Comparison of ENCODE assay signal across 15 cellular contexts in the genomic region with DNA sequence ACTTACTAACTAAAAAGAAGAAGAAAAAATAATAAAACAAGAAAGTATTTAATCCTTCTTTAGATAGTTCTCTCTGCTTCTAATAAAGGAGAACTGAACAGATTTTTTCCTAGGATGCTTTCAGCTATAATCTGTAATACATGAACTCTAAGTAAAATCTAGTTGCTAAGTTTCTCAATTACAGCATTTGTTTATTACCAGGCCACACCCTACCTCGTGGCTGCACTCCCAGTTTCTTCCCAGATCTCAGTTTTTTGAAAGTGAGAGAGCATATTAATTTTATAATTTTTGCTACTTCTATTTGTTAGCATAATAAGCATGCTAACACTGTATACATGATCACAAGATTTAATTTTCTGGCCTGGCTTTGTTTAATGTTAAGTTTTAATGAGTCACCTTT.
"Had no signal": no experiment of that assay in that cellular context is flagged by ENCODE, and none has a peak within 500 bp of the region (broad histone marks: within the 10 kb centered on the region; RNA-seq: fewer than 3 reads in every experiment).

No MANE protein-coding gene starts in this region.

- H3K4me3 Mint-ChIP-seq: activated CD4-positive, alpha-beta memory T cell treated with anti-CD3 and anti-CD28 coated beads, Interleukin-2, amount 10 ng/mL, durations not matched to agents 7 days and 5 days; activated naive CD4-positive, alpha-beta T cell treated with anti-CD3 and anti-CD28 coated beads, Interleukin-2, amount 10 ng/mL, durations not matched to agents 7 days and 5 days; activated T-cell treated with anti-CD3 and anti-CD28 coated beads, Interleukin-2, amount 50 U/mL, for 24 hours; nephron progenitor cell; stimulated activated effector memory CD8-positive, alpha-beta T cell treated with anti-CD3 and anti-CD28 coated beads, Interleukin-12 subunit alpha, Interleukin-12 subunit beta, amount 100 ng/mL, for 72 hours had no signal

- H3K4me1 Mint-ChIP-seq: activated naive CD4-positive, alpha-beta T cell treated with anti-CD3 and anti-CD28 coated beads, Interleukin-2, amount 10 ng/mL, durations not matched to agents 7 days and 5 days had no signal

- ATAC-seq: SK-N-SH treated with all-trans-retinoic acid at 6 μM for 48 hours; stimulated activated effector memory CD8-positive, alpha-beta T cell treated with anti-CD3 and anti-CD28 coated beads, Interleukin-12 subunit alpha, Interleukin-12 subunit beta, amount 100 ng/mL, for 72 hours had no signal

- H3K27me3 ChIP-seq: tibial artery, vagina had no signal

- H3K9me3 Mint-ChIP-seq: activated CD4-positive, alpha-beta memory T cell treated with anti-CD3 and anti-CD28 coated beads, Interleukin-2, amount 10 ng/mL, durations not matched to agents 7 days and 5 days; activated naive CD4-positive, alpha-beta T cell treated with anti-CD3 and anti-CD28 coated beads, Interleukin-2, amount 10 ng/mL, durations not matched to agents 7 days and 5 days; activated T-cell treated with anti-CD3 and anti-CD28 coated beads, Interleukin-2, amount 50 U/mL, for 24 hours; nephron progenitor cell; stimulated activated effector memory CD8-positive, alpha-beta T cell treated with anti-CD3 and anti-CD28 coated beads, Interleukin-12 subunit alpha, Interleukin-12 subunit beta, amount 100 ng/mL, for 72 hours had no signal

- H3K27me3 Mint-ChIP-seq: activated CD4-positive, alpha-beta memory T cell treated with anti-CD3 and anti-CD28 coated beads, Interleukin-2, amount 10 ng/mL, durations not matched to agents 7 days and 5 days; activated naive CD4-positive, alpha-beta T cell treated with anti-CD3 and anti-CD28 coated beads, Interleukin-2, amount 10 ng/mL, durations not matched to agents 7 days and 5 days had no signal

- H3K4me3 ChIP-seq: prostate gland, tibial artery, vagina had no signal

- H3K4me1 ChIP-seq: prostate gland, tibial artery had no signal

- H3K27ac Mint-ChIP-seq: activated CD4-positive, alpha-beta memory T cell treated with anti-CD3 and anti-CD28 coated beads, Interleukin-2, amount 10 ng/mL, durations not matched to agents 7 days and 5 days; activated naive CD4-positive, alpha-beta T cell treated with anti-CD3 and anti-CD28 coated beads, Interleukin-2, amount 10 ng/mL, durations not matched to agents 7 days and 5 days; activated T-cell treated with anti-CD3 and anti-CD28 coated beads, Interleukin-2, amount 50 U/mL, for 24 hours; nephron progenitor cell; stimulated activated effector memory CD8-positive, alpha-beta T cell treated with anti-CD3 and anti-CD28 coated beads, Interleukin-12 subunit alpha, Interleukin-12 subunit beta, amount 100 ng/mL, for 72 hours had no signal

- DNase-seq: activated CD4-positive, alpha-beta memory T cell treated with anti-CD3 and anti-CD28 coated beads, Interleukin-2, amount 10 ng/mL, durations not matched to agents 7 days and 5 days; activated naive CD4-positive, alpha-beta T cell treated with anti-CD3 and anti-CD28 coated beads, Interleukin-2, amount 10 ng/mL, durations not matched to agents 7 days and 5 days; activated T-cell treated with anti-CD3 and anti-CD28 coated beads, Interleukin-2, amount 50 U/mL, for 24 hours; glutamatergic neuron; nephron progenitor cell; occipital lobe; stimulated activated CD4-positive, alpha-beta T cell treated with anti-CD3 and anti-CD28 coated beads, Interleukin-12 subunit alpha, Interleukin-12 subunit beta, amount 100 ng/mL, for 4 hours; T-helper 1 cell; T1000; WERI-Rb-1 had no signal

- H3K9me3 ChIP-seq: prostate gland, tibial artery, vagina had no signal

- H3K27ac ChIP-seq: prostate gland, tibial artery, vagina, WERI-Rb-1 had no signal

- H3K36me3 Mint-ChIP-seq: activated naive CD4-positive, alpha-beta T cell treated with anti-CD3 and anti-CD28 coated beads, Interleukin-2, amount 10 ng/mL, durations not matched to agents 7 days and 5 days; stimulated activated effector memory CD8-positive, alpha-beta T cell treated with anti-CD3 and anti-CD28 coated beads, Interleukin-12 subunit alpha, Interleukin-12 subunit beta, amount 100 ng/mL, for 72 hours had no signal

- H3K36me3 ChIP-seq: prostate gland, tibial artery, vagina, WERI-Rb-1 had no signal
